Comparison of ENCODE assay signal across 21 cellular contexts in the genomic region with DNA sequence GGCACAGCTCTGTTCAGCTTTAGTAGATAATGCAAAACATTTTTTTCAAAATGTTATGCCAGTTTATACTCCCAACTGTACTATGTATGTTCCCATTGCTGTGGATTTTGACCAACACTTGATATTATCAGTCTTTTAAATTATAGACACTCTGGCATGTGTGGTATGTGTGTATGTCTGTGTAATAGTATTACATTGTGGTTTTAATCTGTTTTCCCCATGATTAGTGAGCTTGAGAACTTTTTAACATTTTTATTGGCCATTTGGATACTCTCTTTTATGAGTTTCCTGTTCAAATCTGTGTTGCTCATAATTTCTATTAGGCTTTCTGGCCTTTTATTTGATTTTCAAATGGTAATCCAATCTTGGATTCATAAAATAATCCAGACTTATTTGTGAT.
DNase-seq lines count a peak whose midpoint lies in the region; FAIRE-seq and TF ChIP-seq lines count a peak whose summit lies in the region.
"Had no signal": no experiment of that assay in that cellular context is flagged by ENCODE, and none has a peak within 500 bp of the region (broad histone marks: within the 10 kb centered on the region; RNA-seq: fewer than 3 reads in every experiment).

No MANE protein-coding gene starts in this region.

- H3K4me1 Mint-ChIP-seq in astrocyte (ENCODE audit: low read depth, unreplicated experiment) (peaks cover 17% of the 10 kb centered on the region), MCF 10A (ENCODE audit: insufficient read depth, unreplicated experiment) (peaks cover 18% of the 10 kb centered on the region)
- H3K4me1 Mint-ChIP-seq: CD8-positive, alpha-beta memory T cell had no signal

- H3K27ac ChIP-seq in astrocyte (ENCODE audit: low read depth, low read length) = no peak overlapping the region
- H3K27ac ChIP-seq: BLaER1 treated with 17β-estradiol and CSF1 and Interleukin-3, amounts not matched to agents 10 nM and 100 nM had no signal

- no peak overlapping the region for H3K9ac ChIP-seq in astrocyte (ENCODE audit: low read length)
- H3K9ac ChIP-seq: BLaER1 treated with 17β-estradiol and CSF1 and Interleukin-3, amounts not matched to agents 10 nM and 100 nM had no signal

- no TSS peak for BruUV-seq in MCF 10A (replicated peaks; lab: Mats Ljungman, UMichigan)

- H3K36me3 Mint-ChIP-seq in astrocyte (ENCODE audit: low read depth, unreplicated experiment) = no peaks in the 10 kb centered on the region
- no peaks in the 10 kb centered on the region for H3K36me3 Mint-ChIP-seq in MCF 10A (ENCODE audit: insufficient read depth, unreplicated experiment)

- TF ChIP-seq CTCF in AG10803 (conservative IDR thresholded peaks at IDR 0.05; ENCODE audit: low read length) (no peak), astrocyte (IDR thresholded peaks at IDR 0.05; ENCODE audit: insufficient read depth, low read depth, low read length) (no peak), MCF 10A (IDR thresholded peaks at IDR 0.05; ENCODE audit: unreplicated experiment) (no peak)

- H3K36me3 ChIP-seq in astrocyte (ENCODE audit: insufficient read depth, low read length) = no peaks in the 10 kb centered on the region
- H3K36me3 ChIP-seq: BE2C; BLaER1 treated with 17β-estradiol and CSF1 and Interleukin-3, amounts not matched to agents 10 nM and 100 nM; HAP-1 had no signal

- no peaks in the 10 kb centered on the region for H3K79me2 ChIP-seq in astrocyte (ENCODE audit: insufficient read depth, low read length)

- H3K27ac Mint-ChIP-seq in astrocyte (ENCODE audit: unreplicated experiment) = no peak overlapping the region
- H3K27ac Mint-ChIP-seq in MCF 10A (ENCODE audit: low read depth, unreplicated experiment) = no peak overlapping the region
- H3K27ac Mint-ChIP-seq: CD14-positive monocyte; CD4-positive, alpha-beta T cell; CD8-positive, alpha-beta memory T cell; HFFc6 had no signal

- CTCF ChIA-PET in MCF 10A (lab: Yijun Ruan, JAX) = interaction anchor here (0.5 to 2.4 kb wide), 3 partner anchors 13 to 257 kb away, joined by 3 to 5 read pairs (median 3); no protein-coding TSS in a partner anchor

- peak; percentile 4 for DNase-seq in AG10803 (ENCODE audit: low read depth)
- peak; percentile 32 for DNase-seq in M059J (ENCODE audit: low read depth)
- DNase-seq in astrocyte (ENCODE audit: low read depth) = peak; percentile 19
- DNase-seq in NCI-H187 treated with DMSO at 0.1 percent for 48 hours (lab: John Stamatoyannopoulos, UW) = no peak
- DNase-seq in NCI-H1092 treated with DMSO at 0.1 percent for 48 hours (lab: John Stamatoyannopoulos, UW) = no peak
- no peak for DNase-seq in MCF 10A (ENCODE audit: unreplicated experiment)
- DNase-seq: AML-193; BE2C; CD4-positive, alpha-beta T cell; CD8-positive, alpha-beta memory T cell; DMS 273 treated with DMSO at 0.1 percent for 48 hours; DMS79; GDM1; GOT3; HFFc6 had no signal

- POLR2A ChIA-PET in MCF 10A (lab: Yijun Ruan, JAX) = no interaction called here

- H3K27me3 ChIP-seq in astrocyte (ENCODE audit: insufficient read depth, low read length) = no peaks in the 10 kb centered on the region
- H3K27me3 ChIP-seq: BE2C; BLaER1 treated with 17β-estradiol and CSF1 and Interleukin-3, amounts not matched to agents 10 nM and 100 nM had no signal

- H3K4me1 ChIP-seq in astrocyte (ENCODE audit: insufficient read depth, low read length) = peaks cover 13% of the 10 kb centered on the region

- H3K4me3 ChIP-seq in AG10803 (ENCODE audit: low read length) (no peak overlapping the region), astrocyte (ENCODE audit: insufficient read depth, low read depth, low read length) (no peak overlapping the region)
- H3K4me3 ChIP-seq: BLaER1 treated with 17β-estradiol and CSF1 and Interleukin-3, amounts not matched to agents 10 nM and 100 nM; GM12878; HAP-1 had no signal

- H3K27me3 Mint-ChIP-seq in astrocyte (ENCODE audit: low read depth, unreplicated experiment) (no peaks in the 10 kb centered on the region), MCF 10A (ENCODE audit: insufficient read depth, unreplicated experiment) (no peaks in the 10 kb centered on the region)

- no peaks in the 10 kb centered on the region for H4K20me1 ChIP-seq in astrocyte (ENCODE audit: insufficient read depth, low read length)
- H4K20me1 ChIP-seq: BLaER1 treated with 17β-estradiol and CSF1 and Interleukin-3, amounts not matched to agents 10 nM and 100 nM had no signal

- H3K4me2 ChIP-seq in astrocyte (ENCODE audit: low read length) = no peak overlapping the region

- intact Hi-C loops in MCF 10A (cut with micrococcal nuclease) = no loop called here

- H3K9me3 ChIP-seq in astrocyte (ENCODE audit: insufficient read depth, low read depth, low read length) = no peaks in the 10 kb centered on the region
- H3K9me3 ChIP-seq: BE2C; BLaER1 treated with 17β-estradiol and CSF1 and Interleukin-3, amounts not matched to agents 10 nM and 100 nM; HAP-1 had no signal

- no peak overlapping the region for H2AFZ ChIP-seq in astrocyte (ENCODE audit: low read depth, low read length)

- H3K4me3 Mint-ChIP-seq in astrocyte (ENCODE audit: unreplicated experiment) (no peak overlapping the region), MCF 10A (ENCODE audit: unreplicated experiment) (no peak overlapping the region)
- H3K4me3 Mint-ChIP-seq: CD14-positive monocyte; CD4-positive, alpha-beta T cell; CD8-positive, alpha-beta memory T cell; HFFc6 had no signal

- H3K9me3 Mint-ChIP-seq in astrocyte (ENCODE audit: unreplicated experiment) = peaks cover 4% of the 10 kb centered on the region
- H3K9me3 Mint-ChIP-seq in MCF 10A (ENCODE audit: unreplicated experiment) = no peaks in the 10 kb centered on the region
- H3K9me3 Mint-ChIP-seq: CD4-positive, alpha-beta T cell; CD8-positive, alpha-beta memory T cell; HFFc6 had no signal

- FAIRE-seq in astrocyte (lab: Jason Lieb, UNC) = no peak
- FAIRE-seq: D721Med, H54 had no signal

Comparison
In these comparisons a context has a peak if more than half of its experiments do, and no peak if none do; other contexts are left out.
1. DNase-seq: peak in AG10803 (single experiment), M059J (single experiment) and astrocyte (single experiment); none in NCI-H187 treated with DMSO at 0.1 percent for 48 hours (single experiment), NCI-H1092 treated with DMSO at 0.1 percent for 48 hours (single experiment) and MCF 10A (single experiment).